ENCODE assay signal across 1 cellular context in the genomic region with DNA sequence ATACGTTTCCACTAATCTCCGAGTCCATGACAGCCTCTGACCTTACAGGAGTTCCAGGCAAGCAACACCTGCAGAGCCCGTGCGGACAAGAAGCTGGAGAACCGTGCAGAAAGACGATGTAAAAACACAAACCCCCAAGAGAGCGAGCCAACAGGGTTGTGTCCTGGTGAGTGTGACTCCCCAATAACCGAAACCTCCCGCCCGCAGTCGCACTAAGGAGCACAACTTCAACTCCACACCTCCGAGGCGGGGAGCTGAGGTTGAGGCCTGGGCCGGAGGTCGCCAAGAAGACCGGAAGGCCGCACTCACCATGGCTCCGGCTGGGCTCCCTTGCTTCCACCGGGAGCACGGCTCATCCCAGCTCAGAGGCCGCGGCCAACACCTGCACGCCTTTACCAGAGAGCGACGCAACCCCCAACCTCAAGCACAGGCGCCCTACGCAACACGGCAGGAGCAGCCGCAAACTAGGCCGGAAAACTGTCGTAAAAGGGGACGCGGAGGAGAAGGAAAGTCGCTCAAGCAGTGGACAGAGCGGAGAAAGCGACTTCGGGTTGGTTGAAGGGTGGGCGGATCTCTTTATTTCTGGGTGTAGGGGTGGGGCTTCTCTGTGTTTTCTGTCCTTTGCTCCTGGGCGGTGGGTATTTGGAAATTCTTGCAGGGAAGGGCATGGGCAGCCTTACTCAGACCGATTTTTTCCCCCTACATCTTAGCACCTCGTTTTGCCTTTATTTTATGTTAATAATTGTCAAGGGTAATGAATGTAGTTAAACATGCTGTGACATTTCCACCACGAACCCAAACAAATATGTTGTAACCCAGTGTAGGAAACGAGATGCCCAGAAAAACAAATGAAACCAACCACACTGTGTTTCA.
TF ChIP-seq lines count a peak whose summit lies in the region.

DNAJC19 (minus strand) TSS at position 446 of the 873 bp plus-strand sequence; CDS start at position 312, 134 bp downstream.

TF ChIP-seq in HCT116, 20 proteins besides CTCF, POLR2A, EP300 and RAD21 (continued from another document):
- TF ChIP-seq REST (IDR thresholded peaks at IDR 0.05; ENCODE audit: low read depth) (no peak), ATF3 (IDR thresholded peaks at IDR 0.05) (no peak), CEBPB (IDR thresholded peaks at IDR 0.05; ENCODE audit: low read depth) (peak; percentile 48), EZH2 (IDR thresholded peaks at IDR 0.05) (no peak), ZFX (IDR thresholded peaks at IDR 0.05) (peak; percentile 83)
- TF ChIP-seq, protein P1, sequence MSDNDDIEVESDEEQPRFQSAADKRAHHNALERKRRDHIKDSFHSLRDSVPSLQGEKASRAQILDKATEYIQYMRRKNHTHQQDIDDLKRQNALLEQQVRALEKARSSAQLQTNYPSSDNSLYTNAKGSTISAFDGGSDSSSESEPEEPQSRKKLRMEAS (IDR thresholded peaks at IDR 0.05) = peak; percentile 89
